In the genomic region with DNA sequence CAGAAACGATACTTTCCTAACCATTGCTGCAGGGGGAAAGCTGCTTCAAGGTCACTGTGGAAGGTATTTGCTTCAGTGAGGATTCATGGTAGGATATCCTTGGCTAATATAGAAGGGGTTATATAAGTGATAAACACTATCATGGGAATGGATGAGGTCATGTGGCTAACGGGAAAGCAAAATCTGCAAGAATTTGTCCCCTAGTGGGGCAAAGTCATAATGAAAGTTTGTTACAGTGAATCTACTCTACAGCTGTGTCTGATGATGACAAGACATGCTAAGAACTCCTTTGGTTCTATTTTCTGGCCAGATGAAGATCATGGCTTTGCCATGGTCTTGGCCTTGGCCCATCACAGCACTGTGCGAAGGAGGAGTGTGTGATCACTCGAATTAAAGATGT, we compare ENCODE assay signal across 16 cellular contexts. TPM values are rescaled to one million over a fixed set of nuclear protein-coding genes. Genes with fewer than 3 reads are reported as not detected.
DNase-seq lines count a peak whose midpoint lies in the region; ATAC-seq and TF ChIP-seq lines count a peak whose summit lies in the region.
"Had no signal": no experiment of that assay in that cellular context is flagged by ENCODE, and none has a peak within 500 bp of the region (broad histone marks: within the 10 kb centered on the region; RNA-seq: fewer than 3 reads in every experiment).

No MANE protein-coding gene starts in this region.

- TF ChIP-seq POLR2A in erythroblast (IDR thresholded peaks at IDR 0.05; ENCODE audit: low read length) (no peak), tibial nerve (IDR thresholded peaks at IDR 0.05) (no peak)

- CTCF ChIA-PET in Panc1 (lab: Charles Lee), result interaction anchor here (1.3 kb wide), 1 partner anchor 115 kb away, joined by 6 read pairs; no protein-coding TSS in a partner anchor

- H3K9me3 ChIP-seq in Panc1 (ENCODE audit: control insufficient read depth, insufficient read depth, low read depth, low read length) (no peaks in the 10 kb centered on the region; the same call in 1 of the 2 replicates), MG63 (no peaks in the 10 kb centered on the region), tibial nerve (no peaks in the 10 kb centered on the region)
- H3K9me3 ChIP-seq: gastrocnemius medialis had no signal

- H3K4me1 ChIP-seq in Panc1 (ENCODE audit: control insufficient read depth, insufficient read depth, low read length) (peaks cover 33% of the 10 kb centered on the region), tibial nerve (peaks cover 0 to 28% (median 3%) of the 10 kb centered on the region in 4 donors)
- H3K4me1 ChIP-seq: gastrocnemius medialis had no signal

- BruUV-seq in Panc1 (replicated peaks; lab: Mats Ljungman, UMichigan), result no TSS peak

- H3K4me3 ChIP-seq in Panc1 (ENCODE audit: low read depth in 2 of 2, low read length in 2 of 2), result no peak overlapping the region
- no peak overlapping the region for H3K4me3 ChIP-seq in MG63
- no peak overlapping the region for H3K4me3 ChIP-seq in tibial nerve
- H3K4me3 ChIP-seq: gastrocnemius medialis, SK-N-MC had no signal

- intact Hi-C loops in Panc1 (cut with micrococcal nuclease; ENCODE audit: unreplicated experiment), result loop anchor here (5.0 kb wide), 3 partner anchors 56 to 324 kb away; no protein-coding TSS in a partner anchor

- POLR2A ChIA-PET in Panc1 (lab: Charles Lee), result no interaction called here

- peak; percentile 30 for ATAC-seq in GM19452 (IDR thresholded peaks at IDR 0.05; ENCODE audit: unreplicated experiment)
- ATAC-seq in HG02885 (IDR thresholded peaks at IDR 0.05; ENCODE audit: poor library complexity, unreplicated experiment), result peak; percentile 59
- no peak for ATAC-seq in Panc1
- ATAC-seq: gastrocnemius medialis; stimulated activated naive CD8-positive, alpha-beta T cell treated with anti-CD3 and anti-CD28 coated beads, Interleukin-15, amount 100 ng/mL, for 72 hours had no signal

- peak; percentile 26 for DNase-seq in GM13977 (ENCODE audit: low spot score)
- DNase-seq in Panc1 (ENCODE audit: low read depth, low spot score), result no peak
- DNase-seq in AG08396 (ENCODE audit: low spot score), result no peak
- no peak for DNase-seq in MG63
- no peak for DNase-seq in erythroblast (lab: John Stamatoyannopoulos, UW)
- no peak for DNase-seq in tibial nerve (ENCODE audit: low spot score in 2 of 2)
- DNase-seq: CD4-positive, alpha-beta memory T cell; gastrocnemius medialis; MM.1S; NCI-H510A treated with DMSO at 0.1 percent for 48 hours; nucleus accumbens; stimulated activated CD4-positive, alpha-beta T cell treated with anti-CD3 and anti-CD28 coated beads, Interleukin-15, amount 100 ng/mL, for 24 hours; stimulated activated naive CD8-positive, alpha-beta T cell treated with anti-CD3 and anti-CD28 coated beads, Interleukin-15, amount 100 ng/mL, for 72 hours had no signal

- H3K27ac ChIP-seq in Panc1 (ENCODE audit: low read length) (peak overlapping the region; percentile 80), tibial nerve (peak overlapping the region in 1 of 4 donors; percentile 8)
- H3K27ac ChIP-seq: gastrocnemius medialis, SK-N-MC had no signal

- in situ Hi-C loops in GM13977 (cut with MboI; ENCODE audit: low pct_unique_long_range_greater_than_20kb, low sequenced_read_pairs, unreplicated experiment) (loop anchor here (10.0 kb wide), 1 partner anchor 116 kb away; no protein-coding TSS in a partner anchor), Panc1 (cut with HindIII; ENCODE audit: low pct_unique_long_range_greater_than_20kb, low sequenced_read_pairs) (no loop called here)

- TF ChIP-seq CTCF in GM13977 (IDR thresholded peaks at IDR 0.05; ENCODE audit: extremely low read depth, insufficient read depth, missing control alignments) (no peak), Panc1 (IDR thresholded peaks at IDR 0.05) (peak; percentile 15), tibial nerve (IDR thresholded peaks at IDR 0.05) (no peak)

- H3K27me3 ChIP-seq in Panc1 (ENCODE audit: control insufficient read depth, insufficient read depth, low read length), result no peaks in the 10 kb centered on the region
- H3K27me3 ChIP-seq in MG63, result no peaks in the 10 kb centered on the region
- no peaks in the 10 kb centered on the region for H3K27me3 ChIP-seq in tibial nerve
- H3K27me3 ChIP-seq: gastrocnemius medialis had no signal

- H3K36me3 ChIP-seq in Panc1 (ENCODE audit: control insufficient read depth, insufficient read depth, low read length) (no peaks in the 10 kb centered on the region), MG63 (no peaks in the 10 kb centered on the region), tibial nerve (no peaks in the 10 kb centered on the region)
- H3K36me3 ChIP-seq: gastrocnemius medialis had no signal

- no peak for TF ChIP-seq EP300 in tibial nerve (IDR thresholded peaks at IDR 0.05)

- WGBS in tibial nerve, 2 donors, result 78% methylated on average over 4 of the region's 4 CpGs

RNA-seq across cellular contexts. Expression of a gene that starts 13.8 kb away (rescaled TPM):
- total RNA-seq in Panc1 (2021; ENCODE audit: unreplicated experiment) (not detected), tibial nerve (not detected)
- polyA plus RNA-seq in Panc1 (2012; ENCODE audit: insufficient read length), result not detected
- not detected in 2 replicates for total RNA-seq in MG63 (2014; rRNA removed; shearing (Covaris generic); ENCODE audit: low replicate concordance)
- total RNA-seq: CD4-positive, alpha-beta memory T cell; gastrocnemius medialis had no signal
- polyA plus RNA-seq: CD4-positive, alpha-beta memory T cell had no signal
